Comparison of ENCODE assay signal across 8 cellular contexts in the genomic region with DNA sequence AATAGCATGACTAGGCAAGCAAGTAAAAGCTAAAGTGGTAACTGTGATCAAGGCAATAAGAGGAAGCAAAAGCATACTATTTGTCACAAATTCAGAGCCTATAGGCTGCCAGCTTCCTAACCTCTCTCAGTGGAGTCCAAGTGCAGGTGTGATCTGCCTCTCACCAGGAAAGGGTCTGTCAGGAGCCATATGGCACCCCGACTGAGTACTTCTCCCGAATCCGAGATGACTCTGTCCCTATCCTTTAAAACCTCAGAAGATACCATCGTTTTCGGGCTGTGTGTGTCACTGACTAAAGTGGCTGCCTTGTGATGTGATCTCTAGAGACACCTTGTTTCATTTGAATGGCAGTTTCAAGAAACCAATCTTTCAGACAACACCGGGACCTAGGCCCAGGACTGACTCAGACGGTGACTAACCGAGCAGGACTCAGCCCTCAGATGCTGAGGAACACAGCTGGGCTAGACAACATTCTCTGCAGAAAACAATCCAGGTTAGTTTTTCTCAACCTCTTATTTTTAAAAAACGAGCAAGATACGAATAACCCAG.
DNase-seq lines count a peak whose midpoint lies in the region; ATAC-seq, FAIRE-seq and TF ChIP-seq lines count a peak whose summit lies in the region.

No MANE protein-coding gene starts in this region.

- no peak for TF ChIP-seq CTCF in AG10803 (conservative IDR thresholded peaks at IDR 0.05; ENCODE audit: low read length)

- H3K27me3 Mint-ChIP-seq in activated CD8-positive, alpha-beta memory T cell treated with anti-CD3 and anti-CD28 coated beads, Interleukin-2, amount 10 ng/mL, durations not matched to agents 7 days and 5 days: no peaks in the 10 kb centered on the region
- H3K27me3 Mint-ChIP-seq in stimulated activated naive B cell treated with anti-CD40 and anti-IgM and Interleukin-4, amounts not matched to agents 10 μg/mL and 1 μg/mL and 100 μg/mL, for 72 hours: no peaks in the 10 kb centered on the region

- DNase-seq in AG10803 (ENCODE audit: low read depth) (peak; percentile 84), GM19239 (ENCODE audit: insufficient read length, low spot score) (no peak), glomerular visceral epithelial cell (ENCODE audit: extremely low spot score) (peak; percentile 75), NCI-H2081 treated with DMSO at 0.1 percent for 48 hours (lab: John Stamatoyannopoulos, UW) (no peak), OCI-M2 (lab: John Stamatoyannopoulos, UW; ENCODE audit: unreplicated experiment) (no peak)
- peak; percentile 83 for DNase-seq in activated CD8-positive, alpha-beta memory T cell treated with anti-CD3 and anti-CD28 coated beads, Interleukin-2, amount 10 ng/mL, durations not matched to agents 7 days and 5 days
- DNase-seq in stimulated activated naive B cell treated with anti-CD40 and anti-IgM and Interleukin-4, amounts not matched to agents 10 μg/mL and 1 μg/mL and 100 μg/mL, for 72 hours: peak; percentile 9

- peak; percentile 69 for ATAC-seq in HG03432 (IDR thresholded peaks at IDR 0.05; ENCODE audit: unreplicated experiment)
- peak; percentile 88 for ATAC-seq in activated CD8-positive, alpha-beta memory T cell treated with anti-CD3 and anti-CD28 coated beads, Interleukin-2, amount 10 ng/mL, durations not matched to agents 7 days and 5 days
- ATAC-seq in stimulated activated naive B cell treated with anti-CD40 and anti-IgM and Interleukin-4, amounts not matched to agents 10 μg/mL and 1 μg/mL and 100 μg/mL, for 72 hours (replicated peaks): peak; percentile 78 to 87

- H3K4me1 Mint-ChIP-seq in activated CD8-positive, alpha-beta memory T cell treated with anti-CD3 and anti-CD28 coated beads, Interleukin-2, amount 10 ng/mL, durations not matched to agents 7 days and 5 days: peaks cover 85% of the 10 kb centered on the region
- H3K4me1 Mint-ChIP-seq in stimulated activated naive B cell treated with anti-CD40 and anti-IgM and Interleukin-4, amounts not matched to agents 10 μg/mL and 1 μg/mL and 100 μg/mL, for 72 hours: peaks cover 14 to 15% of the 10 kb centered on the region in 2 donors

- CTCF ChIA-PET in activated CD8-positive, alpha-beta memory T cell treated with anti-CD3 and anti-CD28 coated beads, Interleukin-2, amount 10 ng/mL, durations not matched to agents 7 days and 5 days (lab: Charles Lee): interaction anchor here (0.7 to 2.5 kb wide), 18 partner anchors 13 to 331 kb away, joined by 3 to 39 read pairs (median 4); partner anchors contain the start of gene HIC1

- H3K9me3 Mint-ChIP-seq in activated CD8-positive, alpha-beta memory T cell treated with anti-CD3 and anti-CD28 coated beads, Interleukin-2, amount 10 ng/mL, durations not matched to agents 7 days and 5 days (ENCODE audit: low read depth): no peaks in the 10 kb centered on the region
- H3K9me3 Mint-ChIP-seq in stimulated activated naive B cell treated with anti-CD40 and anti-IgM and Interleukin-4, amounts not matched to agents 10 μg/mL and 1 μg/mL and 100 μg/mL, for 72 hours: no peaks in the 10 kb centered on the region

- FAIRE-seq in GM19239 (lab: Jason Lieb, UNC): peak; percentile 100

- H3K27ac Mint-ChIP-seq in activated CD8-positive, alpha-beta memory T cell treated with anti-CD3 and anti-CD28 coated beads, Interleukin-2, amount 10 ng/mL, durations not matched to agents 7 days and 5 days: peak overlapping the region; percentile 85
- H3K27ac Mint-ChIP-seq in stimulated activated naive B cell treated with anti-CD40 and anti-IgM and Interleukin-4, amounts not matched to agents 10 μg/mL and 1 μg/mL and 100 μg/mL, for 72 hours: peak overlapping the region; percentile 98

- H3K36me3 Mint-ChIP-seq in activated CD8-positive, alpha-beta memory T cell treated with anti-CD3 and anti-CD28 coated beads, Interleukin-2, amount 10 ng/mL, durations not matched to agents 7 days and 5 days: peaks cover 46% of the 10 kb centered on the region
- peaks cover 53 to 66% of the 10 kb centered on the region in 2 donors for H3K36me3 Mint-ChIP-seq in stimulated activated naive B cell treated with anti-CD40 and anti-IgM and Interleukin-4, amounts not matched to agents 10 μg/mL and 1 μg/mL and 100 μg/mL, for 72 hours

- H3K4me3 Mint-ChIP-seq in activated CD8-positive, alpha-beta memory T cell treated with anti-CD3 and anti-CD28 coated beads, Interleukin-2, amount 10 ng/mL, durations not matched to agents 7 days and 5 days: peak overlapping the region; percentile 51
- peak overlapping the region; percentile 59 to 68 for H3K4me3 Mint-ChIP-seq in stimulated activated naive B cell treated with anti-CD40 and anti-IgM and Interleukin-4, amounts not matched to agents 10 μg/mL and 1 μg/mL and 100 μg/mL, for 72 hours

- peak overlapping the region; percentile 32; the same call in 1 of the 2 replicates for H3K4me3 ChIP-seq in AG10803 (ENCODE audit: low read length)

Comparison
In these comparisons a context has a peak if more than half of its experiments do, and no peak if none do; other contexts are left out.
1. DNase-seq: peak in AG10803 (single experiment), activated CD8-positive, alpha-beta memory T cell treated with anti-CD3 and anti-CD28 coated beads, Interleukin-2, amount 10 ng/mL, durations not matched to agents 7 days and 5 days (single experiment), glomerular visceral epithelial cell (single experiment) and stimulated activated naive B cell treated with anti-CD40 and anti-IgM and Interleukin-4, amounts not matched to agents 10 μg/mL and 1 μg/mL and 100 μg/mL, for 72 hours (single experiment); none in GM19239 (single experiment), NCI-H2081 treated with DMSO at 0.1 percent for 48 hours (single experiment) and OCI-M2 (single experiment).
2. Peak in every context shown above with its lines, with median percentiles within 50 percentile points of each other: ATAC-seq.